ENCODE assay signal across 11 cellular contexts in the genomic region with DNA sequence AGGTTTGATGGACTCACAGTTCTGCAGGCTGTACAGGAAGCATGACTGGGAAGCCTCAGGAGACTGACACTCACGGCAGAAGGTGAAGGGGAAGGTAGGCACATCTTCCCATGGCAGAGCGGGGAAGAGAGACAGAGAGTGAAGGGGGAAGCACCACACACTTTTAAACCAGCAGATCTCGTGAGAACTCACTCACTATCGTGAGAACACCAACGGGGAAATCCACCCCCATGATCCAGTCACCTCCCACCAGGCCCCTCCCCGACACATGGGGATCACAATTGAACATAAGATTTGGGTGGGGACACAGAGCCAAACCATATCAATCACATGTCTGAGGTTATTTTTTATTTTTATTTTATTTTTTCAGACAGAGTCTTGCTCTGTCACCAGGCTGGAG. TPM values are rescaled to one million over a fixed set of nuclear protein-coding genes. Genes with fewer than 3 reads are reported as not detected.
DNase-seq lines count a peak whose midpoint lies in the region; ATAC-seq and TF ChIP-seq lines count a peak whose summit lies in the region.
"Had no signal": no experiment of that assay in that cellular context is flagged by ENCODE, and none has a peak within 500 bp of the region (broad histone marks: within the 10 kb centered on the region; RNA-seq: fewer than 3 reads in every experiment).

No MANE protein-coding gene starts in this region.

- H3K9me3 Mint-ChIP-seq in nephron = peaks cover 2% of the 10 kb centered on the region
- no peaks in the 10 kb centered on the region for H3K9me3 Mint-ChIP-seq in naive thymus-derived CD8-positive, alpha-beta T cell
- H3K9me3 Mint-ChIP-seq: CD4-positive, alpha-beta T cell; H9 had no signal

- H3K36me3 Mint-ChIP-seq in nephron (ENCODE audit: low read depth) = no peaks in the 10 kb centered on the region
- peaks cover 0 to 2% (median 2%) of the 10 kb centered on the region in 3 donors for H3K36me3 Mint-ChIP-seq in naive thymus-derived CD8-positive, alpha-beta T cell

- TF ChIP-seq CTCF in nephron (IDR thresholded peaks at IDR 0.05; ENCODE audit: unreplicated experiment in 3 of 3) = no peak

- H3K4me1 Mint-ChIP-seq in nephron = peaks cover 4% of the 10 kb centered on the region
- H3K4me1 Mint-ChIP-seq in naive thymus-derived CD8-positive, alpha-beta T cell = peaks cover 0 to 7% (median 3%) of the 10 kb centered on the region in 4 donors

- peak overlapping the region in 2 of 3 experiments; percentile 44 to 59 for H3K4me3 Mint-ChIP-seq in nephron
- no peak overlapping the region for H3K4me3 Mint-ChIP-seq in naive thymus-derived CD8-positive, alpha-beta T cell
- H3K4me3 Mint-ChIP-seq: CD4-positive, alpha-beta T cell; H9 had no signal

- no peak overlapping the region for H3K27ac Mint-ChIP-seq in nephron
- H3K27ac Mint-ChIP-seq in naive thymus-derived CD8-positive, alpha-beta T cell = no peak overlapping the region
- H3K27ac Mint-ChIP-seq: CD4-positive, alpha-beta T cell; H9 had no signal

- POLR2A ChIA-PET in naive thymus-derived CD8-positive, alpha-beta T cell (lab: Charles Lee) = no interaction called here

- DNase-seq in activated effector memory CD4-positive, alpha-beta T cell treated with anti-CD3 and anti-CD28 coated beads, Interleukin-2, amount 50 U/mL, for 16 hours = peak; percentile 10
- DNase-seq in activated effector memory CD4-positive, alpha-beta T cell treated with Interleukin-2 at 50 U/mL for 16 hours = no peak
- DNase-seq in islet precursor cell (peak; percentile 7), superior temporal gyrus (ENCODE audit: extremely low spot score) (no peak)
- no peak for DNase-seq in naive thymus-derived CD8-positive, alpha-beta T cell
- no peak for DNase-seq in stimulated activated CD4-positive, alpha-beta T cell treated with anti-CD3 and anti-CD28 coated beads, Interleukin-4, amount 100 ng/mL, for 24 hours
- DNase-seq: AML-193; CD4-positive, alpha-beta T cell; H9 had no signal

- no peak for ATAC-seq in naive thymus-derived CD8-positive, alpha-beta T cell
- ATAC-seq: A549 had no signal

- H3K27me3 Mint-ChIP-seq in nephron (ENCODE audit: low read depth) = peaks cover 57% of the 10 kb centered on the region
- H3K27me3 Mint-ChIP-seq in naive thymus-derived CD8-positive, alpha-beta T cell = peaks cover 24 to 64% (median 47%) of the 10 kb centered on the region in 5 donors

RNA-seq across cellular contexts. Expression of a gene that starts 4.9 kb away (rescaled TPM):
- total RNA-seq in naive thymus-derived CD8-positive, alpha-beta T cell = under 1 TPM in 1 of 2 experiments, not detected in 1; 0.05 TPM
- not detected for polyA plus RNA-seq in naive thymus-derived CD8-positive, alpha-beta T cell
- total RNA-seq: CD4-positive, alpha-beta T cell had no signal

RNA-seq across cellular contexts. Expression of a gene that starts 45.4 kb away (rescaled TPM):
- 10 to 100 TPM; 46.1 to 47.9 TPM for total RNA-seq in naive thymus-derived CD8-positive, alpha-beta T cell
- polyA plus RNA-seq in naive thymus-derived CD8-positive, alpha-beta T cell = 10 to 100 TPM; 20.1 to 37.8 (median 27.7) TPM

Comparison
In these comparisons a context has a peak if more than half of its experiments do, and no peak if none do; other contexts are left out.
1. DNase-seq: peak in activated effector memory CD4-positive, alpha-beta T cell treated with anti-CD3 and anti-CD28 coated beads, Interleukin-2, amount 50 U/mL, for 16 hours (single experiment) and islet precursor cell (single experiment); none in activated effector memory CD4-positive, alpha-beta T cell treated with Interleukin-2 at 50 U/mL for 16 hours (single experiment), naive thymus-derived CD8-positive, alpha-beta T cell (0 of 10), stimulated activated CD4-positive, alpha-beta T cell treated with anti-CD3 and anti-CD28 coated beads, Interleukin-4, amount 100 ng/mL, for 24 hours (single experiment) and superior temporal gyrus (single experiment).
2. H3K4me3 Mint-ChIP-seq: peak in nephron (2 of 3); none in naive thymus-derived CD8-positive, alpha-beta T cell (0 of 10).